ENCODE assay signal across 16 cellular contexts in genomic region chr14:72178517-72178916, GRCh38.
"Had no signal": no experiment of that assay in that cellular context is flagged by ENCODE, and none has a peak within 500 bp of the region (broad histone marks: within the 10 kb centered on the region; RNA-seq: fewer than 3 reads in every experiment).

No MANE protein-coding gene starts in this region.

- H3K27me3 ChIP-seq: right atrium auricular region, thyroid gland had no signal

- H3K9me3 Mint-ChIP-seq: activated naive CD8-positive, alpha-beta T cell treated with anti-CD3 and anti-CD28 coated beads for 36 hours had no signal

- H3K4me3 Mint-ChIP-seq: activated CD4-positive, alpha-beta T cell treated with anti-CD3 and anti-CD28 coated beads for 36 hours; activated naive CD8-positive, alpha-beta T cell treated with anti-CD3 and anti-CD28 coated beads for 36 hours; naive thymus-derived CD8-positive, alpha-beta T cell had no signal

- H3K9me3 ChIP-seq: prostate gland, thyroid gland had no signal

- ATAC-seq: activated CD4-positive, alpha-beta T cell treated with anti-CD3 and anti-CD28 coated beads for 36 hours; naive thymus-derived CD8-positive, alpha-beta T cell had no signal

- H3K4me3 ChIP-seq: prostate gland, right atrium auricular region, thyroid gland had no signal

- DNase-seq: activated CD4-positive, alpha-beta T cell treated with anti-CD3 and anti-CD28 coated beads for 36 hours; activated CD4-positive, alpha-beta T cell treated with anti-CD3 and anti-CD28 coated beads, Interleukin-2, amount 50 U/mL, for 48 hours; activated naive CD4-positive, alpha-beta T cell; activated naive CD8-positive, alpha-beta T cell treated with anti-CD3 and anti-CD28 coated beads for 36 hours; amniotic stem cell; foreskin fibroblast; hippocampal formation; mesenchymal stem cell; naive thymus-derived CD8-positive, alpha-beta T cell; stimulated activated CD4-positive, alpha-beta T cell treated with anti-CD3 and anti-CD28 coated beads, Interleukin-2, amount 100 ng/mL, for 24 hours; stimulated activated naive CD4-positive, alpha-beta T cell treated with Interleukin-2 at 50 U/mL for 16 hours; T-helper 2 cell; thyroid gland had no signal

- H3K36me3 Mint-ChIP-seq: activated naive CD8-positive, alpha-beta T cell treated with anti-CD3 and anti-CD28 coated beads for 36 hours had no signal

- H3K4me1 ChIP-seq: prostate gland, right atrium auricular region, thyroid gland had no signal

- H3K36me3 ChIP-seq: prostate gland, right atrium auricular region, thyroid gland had no signal

- H3K27ac Mint-ChIP-seq: activated CD4-positive, alpha-beta T cell treated with anti-CD3 and anti-CD28 coated beads for 36 hours; activated naive CD8-positive, alpha-beta T cell treated with anti-CD3 and anti-CD28 coated beads for 36 hours; naive thymus-derived CD8-positive, alpha-beta T cell had no signal

- H3K27ac ChIP-seq: epithelial cell of prostate, prostate gland, right atrium auricular region, thyroid gland had no signal
